Comparison of ENCODE assay signal across 8 cellular contexts in genomic region chr18:12883003-12883683, GRCh38. TPM values are rescaled to one million over a fixed set of nuclear protein-coding genes. Genes with fewer than 3 reads are reported as not detected.
DNase-seq lines count a peak whose midpoint lies in the region; ATAC-seq and TF ChIP-seq lines count a peak whose summit lies in the region.

No MANE protein-coding gene starts in this region.

- peak overlapping the region; percentile 88 for H3K4me3 Mint-ChIP-seq in chondrocyte (ENCODE audit: unreplicated experiment)

- ATAC-seq in GM18511 (IDR thresholded peaks at IDR 0.05; ENCODE audit: unreplicated experiment) (peak; percentile 15), HG02759 (IDR thresholded peaks at IDR 0.05; ENCODE audit: unreplicated experiment) (peak; percentile 12), lung (ENCODE audit: insufficient read depth, low FRiP score) (peak; percentile 8)

- H3K4me1 ChIP-seq in lung (ENCODE audit: control insufficient read depth in 2 of 2, insufficient read depth in 2 of 2, low read length in 2 of 2) (peaks cover 0 to 7% of the 10 kb centered on the region in 2 donors), tibial artery (peaks cover 0 to 23% (median 9%) of the 10 kb centered on the region in 4 donors)

- peaks cover 53% of the 10 kb centered on the region for H3K4me1 Mint-ChIP-seq in chondrocyte (ENCODE audit: low read depth)

- H3K9me3 Mint-ChIP-seq in chondrocyte (ENCODE audit: low read depth) = no peaks in the 10 kb centered on the region

- DNase-seq in RKO (ENCODE audit: low spot score) = peak; percentile 23
- no peak for DNase-seq in chondrocyte (ENCODE audit: low spot score)
- no peak for DNase-seq in lung (ENCODE audit: low spot score)
- DNase-seq in tibial artery = peak in 1 of 2 donors; percentile 31
- no peak for DNase-seq in SHP77 treated with DMSO at 0.1 percent for 48 hours (lab: John Stamatoyannopoulos, UW)
- no peak for DNase-seq in NOMO-1 treated with dmso at 0.1 percent for 144 hours (lab: John Stamatoyannopoulos, UW; ENCODE audit: unreplicated experiment)

- WGBS in lung, 2 donors = 0 to 2% methylated on average over 25 to 53 of the region's 53 CpGs

- no peaks in the 10 kb centered on the region for H3K27me3 ChIP-seq in lung (ENCODE audit: control insufficient read depth, insufficient read depth)
- no peaks in the 10 kb centered on the region for H3K27me3 ChIP-seq in tibial artery

- H3K4me3 ChIP-seq in lung (peak overlapping the region; percentile 88), tibial artery (peak overlapping the region; percentile 78 to 82)

- H3K9me3 ChIP-seq in lung (ENCODE audit: control insufficient read depth in 2 of 2, insufficient read depth in 1 of 2, low read length in 1 of 2) (no peaks in the 10 kb centered on the region), tibial artery (no peaks in the 10 kb centered on the region)

- no peaks in the 10 kb centered on the region for H3K36me3 Mint-ChIP-seq in chondrocyte (ENCODE audit: low read depth)

- H3K36me3 ChIP-seq in lung (ENCODE audit: control insufficient read depth in 2 of 2, insufficient read depth in 2 of 2, low read length in 2 of 2) (no peaks in the 10 kb centered on the region), tibial artery (no peaks in the 10 kb centered on the region)

- no peaks in the 10 kb centered on the region for H3K27me3 Mint-ChIP-seq in chondrocyte (ENCODE audit: low read depth)

- intact Hi-C loops in tibial artery (cut with DNase I; ENCODE audit: low total_unique reads) = loop anchor here (5.0 to 10.0 kb wide), 2 partner anchors 64 to 842 kb away; partner anchors contain the start of genes FAM210A, RNMT and SEH1L

- H3K27ac ChIP-seq in lung (ENCODE audit: low read depth in 1 of 2, low read length in 1 of 2) (peak overlapping the region; percentile 99), tibial artery (peak overlapping the region; percentile 93 to 96)

- H3K27ac Mint-ChIP-seq in chondrocyte (ENCODE audit: unreplicated experiment) = peak overlapping the region; percentile 93

- no peak for TF ChIP-seq CTCF in chondrocyte (IDR thresholded peaks at IDR 0.05)
- no peak for TF ChIP-seq CTCF in lung (IDR thresholded peaks at IDR 0.05; ENCODE audit: control extremely low read depth, extremely low read depth)
- no peak for TF ChIP-seq CTCF in tibial artery (IDR thresholded peaks at IDR 0.05)

RNA-seq across cellular contexts. Expression of gene PTPN2, which starts 0.9 kb away (rescaled TPM):
- 21.9 to 29.0 TPM (median 22.2 TPM) in 3 replicates for total RNA-seq in chondrocyte
- 10 to 100 TPM; 47.8 to 79.9 TPM for total RNA-seq in lung
- 10 to 100 TPM; 51.0 to 77.6 TPM for polyA plus RNA-seq in lung
